ENCODE assay signal across 1 cellular context in the genomic region with DNA sequence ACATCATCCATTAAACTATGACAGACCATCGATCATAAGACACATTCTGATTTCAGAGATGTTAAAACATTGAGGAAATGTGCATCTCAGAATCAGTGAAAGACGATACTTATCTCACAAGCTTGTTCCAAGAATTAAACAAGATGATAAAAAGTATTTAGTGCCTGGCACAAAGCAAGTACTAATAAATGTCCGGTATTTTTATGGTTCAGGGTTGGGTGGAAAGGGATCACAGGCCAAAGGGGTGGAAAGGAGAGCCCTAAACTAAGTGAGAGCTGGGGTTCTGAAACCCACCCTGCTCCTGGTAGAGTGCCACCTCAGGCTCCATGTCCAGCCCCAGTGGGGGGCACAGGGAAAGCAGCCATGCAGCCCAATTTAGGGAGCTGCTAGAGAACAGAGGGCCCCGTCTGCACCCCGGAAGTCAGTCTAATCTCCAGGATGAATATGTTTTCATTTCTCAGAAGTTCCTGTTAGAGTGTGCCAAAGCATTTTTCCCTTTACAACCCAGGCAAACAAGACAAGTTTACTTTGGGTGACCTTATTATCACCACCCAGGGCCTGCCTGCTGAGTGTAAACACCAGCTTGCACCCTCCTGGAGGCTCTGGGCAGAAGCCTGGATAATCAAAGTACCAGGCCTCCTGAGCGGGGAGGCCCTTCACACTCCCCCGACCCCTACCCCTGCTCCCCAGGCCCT.
TF ChIP-seq lines count a peak whose summit lies in the region.

No MANE protein-coding gene starts in this region.

TF ChIP-seq in HepG2, 621 proteins besides CTCF, POLR2A, EP300 and RAD21 (continued from another document and continues in another):
- TF ChIP-seq, protein P1, sequence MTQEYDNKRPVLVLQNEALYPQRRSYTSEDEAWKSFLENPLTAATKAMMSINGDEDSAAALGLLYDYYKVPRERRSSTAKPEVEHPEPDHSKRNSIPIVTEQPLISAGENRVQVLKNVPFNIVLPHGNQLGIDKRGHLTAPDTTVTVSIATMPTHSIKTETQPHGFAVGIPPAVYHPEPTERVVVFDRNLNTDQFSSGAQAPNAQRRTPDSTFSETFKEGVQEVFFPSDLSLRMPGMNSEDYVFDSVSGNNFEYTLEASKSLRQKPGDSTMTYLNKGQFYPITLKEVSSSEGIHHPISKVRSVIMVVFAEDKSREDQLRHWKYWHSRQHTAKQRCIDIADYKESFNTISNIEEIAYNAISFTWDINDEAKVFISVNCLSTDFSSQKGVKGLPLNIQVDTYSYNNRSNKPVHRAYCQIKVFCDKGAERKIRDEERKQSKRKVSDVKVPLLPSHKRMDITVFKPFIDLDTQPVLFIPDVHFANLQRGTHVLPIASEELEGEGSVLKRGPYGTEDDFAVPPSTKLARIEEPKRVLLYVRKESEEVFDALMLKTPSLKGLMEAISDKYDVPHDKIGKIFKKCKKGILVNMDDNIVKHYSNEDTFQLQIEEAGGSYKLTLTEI (CRISPR knock-in tag; conservative IDR thresholded peaks at IDR 0.05) = no peak
- TF ChIP-seq NKX3-1 (CRISPR knock-in tag; IDR thresholded peaks at IDR 0.05) = peak; percentile 65; the same call in 1 of the 2 replicates
- no peak for TF ChIP-seq ZNF674 (CRISPR knock-in tag; IDR thresholded peaks at IDR 0.05; ENCODE audit: low read depth)
- no peak for TF ChIP-seq WIZ (CRISPR knock-in tag; IDR thresholded peaks at IDR 0.05)
- TF ChIP-seq, protein P2, sequence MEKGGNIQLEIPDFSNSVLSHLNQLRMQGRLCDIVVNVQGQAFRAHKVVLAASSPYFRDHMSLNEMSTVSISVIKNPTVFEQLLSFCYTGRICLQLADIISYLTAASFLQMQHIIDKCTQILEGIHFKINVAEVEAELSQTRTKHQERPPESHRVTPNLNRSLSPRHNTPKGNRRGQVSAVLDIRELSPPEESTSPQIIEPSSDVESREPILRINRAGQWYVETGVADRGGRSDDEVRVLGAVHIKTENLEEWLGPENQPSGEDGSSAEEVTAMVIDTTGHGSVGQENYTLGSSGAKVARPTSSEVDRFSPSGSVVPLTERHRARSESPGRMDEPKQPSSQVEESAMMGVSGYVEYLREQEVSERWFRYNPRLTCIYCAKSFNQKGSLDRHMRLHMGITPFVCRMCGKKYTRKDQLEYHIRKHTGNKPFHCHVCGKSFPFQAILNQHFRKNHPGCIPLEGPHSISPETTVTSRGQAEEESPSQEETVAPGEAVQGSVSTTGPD (CRISPR knock-in tag; IDR thresholded peaks at IDR 0.05) = peak; percentile 55; the same call in 1 of the 2 replicates
- no peak for TF ChIP-seq RFX1 (IDR thresholded peaks at IDR 0.05)
- no peak for TF ChIP-seq ZNF367 (CRISPR knock-in tag; IDR thresholded peaks at IDR 0.05; ENCODE audit: borderline replicate concordance)
- TF ChIP-seq KLF9 (CRISPR knock-in tag; IDR thresholded peaks at IDR 0.05; ENCODE audit: low read depth) = no peak
- no peak for TF ChIP-seq SMARCE1 (IDR thresholded peaks at IDR 0.05; ENCODE audit: borderline replicate concordance)
- TF ChIP-seq, protein P3, sequence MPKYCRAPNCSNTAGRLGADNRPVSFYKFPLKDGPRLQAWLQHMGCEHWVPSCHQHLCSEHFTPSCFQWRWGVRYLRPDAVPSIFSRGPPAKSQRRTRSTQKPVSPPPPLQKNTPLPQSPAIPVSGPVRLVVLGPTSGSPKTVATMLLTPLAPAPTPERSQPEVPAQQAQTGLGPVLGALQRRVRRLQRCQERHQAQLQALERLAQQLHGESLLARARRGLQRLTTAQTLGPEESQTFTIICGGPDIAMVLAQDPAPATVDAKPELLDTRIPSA (CRISPR knock-in tag; IDR thresholded peaks at IDR 0.05; ENCODE audit: borderline replicate concordance) = no peak
- TF ChIP-seq, protein P4, sequence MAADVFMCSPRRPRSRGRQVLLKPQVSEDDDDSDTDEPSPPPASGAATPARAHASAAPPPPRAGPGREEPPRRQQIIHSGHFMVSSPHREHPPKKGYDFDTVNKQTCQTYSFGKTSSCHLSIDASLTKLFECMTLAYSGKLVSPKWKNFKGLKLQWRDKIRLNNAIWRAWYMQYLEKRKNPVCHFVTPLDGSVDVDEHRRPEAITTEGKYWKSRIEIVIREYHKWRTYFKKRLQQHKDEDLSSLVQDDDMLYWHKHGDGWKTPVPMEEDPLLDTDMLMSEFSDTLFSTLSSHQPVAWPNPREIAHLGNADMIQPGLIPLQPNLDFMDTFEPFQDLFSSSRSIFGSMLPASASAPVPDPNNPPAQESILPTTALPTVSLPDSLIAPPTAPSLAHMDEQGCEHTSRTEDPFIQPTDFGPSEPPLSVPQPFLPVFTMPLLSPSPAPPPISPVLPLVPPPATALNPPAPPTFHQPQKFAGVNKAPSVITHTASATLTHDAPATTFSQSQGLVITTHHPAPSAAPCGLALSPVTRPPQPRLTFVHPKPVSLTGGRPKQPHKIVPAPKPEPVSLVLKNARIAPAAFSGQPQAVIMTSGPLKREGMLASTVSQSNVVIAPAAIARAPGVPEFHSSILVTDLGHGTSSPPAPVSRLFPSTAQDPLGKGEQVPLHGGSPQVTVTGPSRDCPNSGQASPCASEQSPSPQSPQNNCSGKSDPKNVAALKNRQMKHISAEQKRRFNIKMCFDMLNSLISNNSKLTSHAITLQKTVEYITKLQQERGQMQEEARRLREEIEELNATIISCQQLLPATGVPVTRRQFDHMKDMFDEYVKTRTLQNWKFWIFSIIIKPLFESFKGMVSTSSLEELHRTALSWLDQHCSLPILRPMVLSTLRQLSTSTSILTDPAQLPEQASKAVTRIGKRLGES (CRISPR knock-in tag; IDR thresholded peaks at IDR 0.05; ENCODE audit: borderline replicate concordance) = no peak
- TF ChIP-seq, protein P5, sequence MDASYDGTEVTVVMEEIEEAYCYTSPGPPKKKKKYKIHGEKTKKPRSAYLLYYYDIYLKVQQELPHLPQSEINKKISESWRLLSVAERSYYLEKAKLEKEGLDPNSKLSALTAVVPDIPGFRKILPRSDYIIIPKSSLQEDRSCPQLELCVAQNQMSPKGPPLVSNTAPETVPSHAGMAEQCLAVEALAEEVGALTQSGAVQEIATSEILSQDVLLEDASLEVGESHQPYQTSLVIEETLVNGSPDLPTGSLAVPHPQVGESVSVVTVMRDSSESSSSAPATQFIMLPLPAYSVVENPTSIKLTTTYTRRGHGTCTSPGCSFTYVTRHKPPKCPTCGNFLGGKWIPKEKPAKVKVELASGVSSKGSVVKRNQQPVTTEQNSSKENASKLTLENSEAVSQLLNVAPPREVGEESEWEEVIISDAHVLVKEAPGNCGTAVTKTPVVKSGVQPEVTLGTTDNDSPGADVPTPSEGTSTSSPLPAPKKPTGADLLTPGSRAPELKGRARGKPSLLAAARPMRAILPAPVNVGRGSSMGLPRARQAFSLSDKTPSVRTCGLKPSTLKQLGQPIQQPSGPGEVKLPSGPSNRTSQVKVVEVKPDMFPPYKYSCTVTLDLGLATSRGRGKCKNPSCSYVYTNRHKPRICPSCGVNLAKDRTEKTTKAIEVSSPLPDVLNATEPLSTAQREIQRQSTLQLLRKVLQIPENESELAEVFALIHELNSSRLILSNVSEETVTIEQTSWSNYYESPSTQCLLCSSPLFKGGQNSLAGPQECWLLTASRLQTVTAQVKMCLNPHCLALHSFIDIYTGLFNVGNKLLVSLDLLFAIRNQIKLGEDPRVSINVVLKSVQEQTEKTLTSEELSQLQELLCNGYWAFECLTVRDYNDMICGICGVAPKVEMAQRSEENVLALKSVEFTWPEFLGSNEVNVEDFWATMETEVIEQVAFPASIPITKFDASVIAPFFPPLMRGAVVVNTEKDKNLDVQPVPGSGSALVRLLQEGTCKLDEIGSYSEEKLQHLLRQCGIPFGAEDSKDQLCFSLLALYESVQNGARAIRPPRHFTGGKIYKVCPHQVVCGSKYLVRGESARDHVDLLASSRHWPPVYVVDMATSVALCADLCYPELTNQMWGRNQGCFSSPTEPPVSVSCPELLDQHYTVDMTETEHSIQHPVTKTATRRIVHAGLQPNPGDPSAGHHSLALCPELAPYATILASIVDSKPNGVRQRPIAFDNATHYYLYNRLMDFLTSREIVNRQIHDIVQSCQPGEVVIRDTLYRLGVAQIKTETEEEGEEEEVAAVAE (CRISPR knock-in tag; IDR thresholded peaks at IDR 0.05; ENCODE audit: borderline replicate concordance) = no peak
- no peak for TF ChIP-seq ZNF430 (CRISPR knock-in tag; IDR thresholded peaks at IDR 0.05)
- no peak for TF ChIP-seq ZNF484 (CRISPR knock-in tag; IDR thresholded peaks at IDR 0.05; ENCODE audit: borderline replicate concordance, low read depth)
- no peak for TF ChIP-seq FOXM1 (CRISPR knock-in tag; IDR thresholded peaks at IDR 0.05)
- no peak for TF ChIP-seq DNMT1 (CRISPR knock-in tag; IDR thresholded peaks at IDR 0.05)
- no peak for TF ChIP-seq YY1 (IDR thresholded peaks at IDR 0.05; ENCODE audit: insufficient read depth, insufficient replicate concordance, low read depth, low read length)
- TF ChIP-seq, protein P6, sequence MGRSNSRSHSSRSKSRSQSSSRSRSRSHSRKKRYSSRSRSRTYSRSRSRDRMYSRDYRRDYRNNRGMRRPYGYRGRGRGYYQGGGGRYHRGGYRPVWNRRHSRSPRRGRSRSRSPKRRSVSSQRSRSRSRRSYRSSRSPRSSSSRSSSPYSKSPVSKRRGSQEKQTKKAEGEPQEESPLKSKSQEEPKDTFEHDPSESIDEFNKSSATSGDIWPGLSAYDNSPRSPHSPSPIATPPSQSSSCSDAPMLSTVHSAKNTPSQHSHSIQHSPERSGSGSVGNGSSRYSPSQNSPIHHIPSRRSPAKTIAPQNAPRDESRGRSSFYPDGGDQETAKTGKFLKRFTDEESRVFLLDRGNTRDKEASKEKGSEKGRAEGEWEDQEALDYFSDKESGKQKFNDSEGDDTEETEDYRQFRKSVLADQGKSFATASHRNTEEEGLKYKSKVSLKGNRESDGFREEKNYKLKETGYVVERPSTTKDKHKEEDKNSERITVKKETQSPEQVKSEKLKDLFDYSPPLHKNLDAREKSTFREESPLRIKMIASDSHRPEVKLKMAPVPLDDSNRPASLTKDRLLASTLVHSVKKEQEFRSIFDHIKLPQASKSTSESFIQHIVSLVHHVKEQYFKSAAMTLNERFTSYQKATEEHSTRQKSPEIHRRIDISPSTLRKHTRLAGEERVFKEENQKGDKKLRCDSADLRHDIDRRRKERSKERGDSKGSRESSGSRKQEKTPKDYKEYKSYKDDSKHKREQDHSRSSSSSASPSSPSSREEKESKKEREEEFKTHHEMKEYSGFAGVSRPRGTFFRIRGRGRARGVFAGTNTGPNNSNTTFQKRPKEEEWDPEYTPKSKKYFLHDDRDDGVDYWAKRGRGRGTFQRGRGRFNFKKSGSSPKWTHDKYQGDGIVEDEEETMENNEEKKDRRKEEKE (IDR thresholded peaks at IDR 0.05) = no peak
- TF ChIP-seq RFXANK (CRISPR knock-in tag; IDR thresholded peaks at IDR 0.05) = 0 out of 2 replicates have a peak, but pooled peaks have one; percentile 35
- no peak for TF ChIP-seq ZNF747 (CRISPR knock-in tag; IDR thresholded peaks at IDR 0.05; ENCODE audit: borderline replicate concordance)
- no peak for TF ChIP-seq AGO2 (optimal IDR thresholded peaks at IDR 0.05; ENCODE audit: low read depth, low read length)
- TF ChIP-seq TBX3 (IDR thresholded peaks at IDR 0.05; ENCODE audit: borderline replicate concordance) = peak; percentile 92
- TF ChIP-seq, protein P7, sequence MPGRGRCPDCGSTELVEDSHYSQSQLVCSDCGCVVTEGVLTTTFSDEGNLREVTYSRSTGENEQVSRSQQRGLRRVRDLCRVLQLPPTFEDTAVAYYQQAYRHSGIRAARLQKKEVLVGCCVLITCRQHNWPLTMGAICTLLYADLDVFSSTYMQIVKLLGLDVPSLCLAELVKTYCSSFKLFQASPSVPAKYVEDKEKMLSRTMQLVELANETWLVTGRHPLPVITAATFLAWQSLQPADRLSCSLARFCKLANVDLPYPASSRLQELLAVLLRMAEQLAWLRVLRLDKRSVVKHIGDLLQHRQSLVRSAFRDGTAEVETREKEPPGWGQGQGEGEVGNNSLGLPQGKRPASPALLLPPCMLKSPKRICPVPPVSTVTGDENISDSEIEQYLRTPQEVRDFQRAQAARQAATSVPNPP (CRISPR knock-in tag; IDR thresholded peaks at IDR 0.05) = no peak
- TF ChIP-seq ZNF607 (CRISPR knock-in tag; IDR thresholded peaks at IDR 0.05; ENCODE audit: borderline replicate concordance) = no peak
- TF ChIP-seq, protein P8, sequence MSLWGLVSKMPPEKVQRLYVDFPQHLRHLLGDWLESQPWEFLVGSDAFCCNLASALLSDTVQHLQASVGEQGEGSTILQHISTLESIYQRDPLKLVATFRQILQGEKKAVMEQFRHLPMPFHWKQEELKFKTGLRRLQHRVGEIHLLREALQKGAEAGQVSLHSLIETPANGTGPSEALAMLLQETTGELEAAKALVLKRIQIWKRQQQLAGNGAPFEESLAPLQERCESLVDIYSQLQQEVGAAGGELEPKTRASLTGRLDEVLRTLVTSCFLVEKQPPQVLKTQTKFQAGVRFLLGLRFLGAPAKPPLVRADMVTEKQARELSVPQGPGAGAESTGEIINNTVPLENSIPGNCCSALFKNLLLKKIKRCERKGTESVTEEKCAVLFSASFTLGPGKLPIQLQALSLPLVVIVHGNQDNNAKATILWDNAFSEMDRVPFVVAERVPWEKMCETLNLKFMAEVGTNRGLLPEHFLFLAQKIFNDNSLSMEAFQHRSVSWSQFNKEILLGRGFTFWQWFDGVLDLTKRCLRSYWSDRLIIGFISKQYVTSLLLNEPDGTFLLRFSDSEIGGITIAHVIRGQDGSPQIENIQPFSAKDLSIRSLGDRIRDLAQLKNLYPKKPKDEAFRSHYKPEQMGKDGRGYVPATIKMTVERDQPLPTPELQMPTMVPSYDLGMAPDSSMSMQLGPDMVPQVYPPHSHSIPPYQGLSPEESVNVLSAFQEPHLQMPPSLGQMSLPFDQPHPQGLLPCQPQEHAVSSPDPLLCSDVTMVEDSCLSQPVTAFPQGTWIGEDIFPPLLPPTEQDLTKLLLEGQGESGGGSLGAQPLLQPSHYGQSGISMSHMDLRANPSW (CRISPR knock-in tag; IDR thresholded peaks at IDR 0.05; ENCODE audit: borderline replicate concordance) = no peak
- TF ChIP-seq SIX1 (CRISPR knock-in tag; IDR thresholded peaks at IDR 0.05; ENCODE audit: borderline replicate concordance) = peak; percentile 58; the same call in 1 of the 2 replicates
- TF ChIP-seq EHMT2 (IDR thresholded peaks at IDR 0.05; ENCODE audit: borderline replicate concordance, low read depth, low read length) = no peak
- no peak; the same call in 1 of the 2 replicates for TF ChIP-seq GABPB1 (CRISPR knock-in tag; IDR thresholded peaks at IDR 0.05)
- TF ChIP-seq, protein P9, sequence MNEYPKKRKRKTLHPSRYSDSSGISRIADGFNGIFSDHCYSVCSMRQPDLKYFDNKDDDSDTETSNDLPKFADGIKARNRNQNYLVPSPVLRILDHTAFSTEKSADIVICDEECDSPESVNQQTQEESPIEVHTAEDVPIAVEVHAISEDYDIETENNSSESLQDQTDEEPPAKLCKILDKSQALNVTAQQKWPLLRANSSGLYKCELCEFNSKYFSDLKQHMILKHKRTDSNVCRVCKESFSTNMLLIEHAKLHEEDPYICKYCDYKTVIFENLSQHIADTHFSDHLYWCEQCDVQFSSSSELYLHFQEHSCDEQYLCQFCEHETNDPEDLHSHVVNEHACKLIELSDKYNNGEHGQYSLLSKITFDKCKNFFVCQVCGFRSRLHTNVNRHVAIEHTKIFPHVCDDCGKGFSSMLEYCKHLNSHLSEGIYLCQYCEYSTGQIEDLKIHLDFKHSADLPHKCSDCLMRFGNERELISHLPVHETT (CRISPR knock-in tag; conservative IDR thresholded peaks at IDR 0.05) = no peak
